ENCODE assay signal across 1 cellular context in genomic region chr10:12077580-12078180, GRCh38.
TF ChIP-seq lines count a peak whose summit lies in the region.

No MANE protein-coding gene starts in this region.

TF ChIP-seq in K562, 482 proteins besides CTCF, POLR2A, EP300 and RAD21:
- TF ChIP-seq KDM2B (CRISPR knock-in tag; IDR thresholded peaks at IDR 0.05) (no peak), SPI1 (IDR thresholded peaks at IDR 0.05; ENCODE audit: borderline replicate concordance, low read depth, low read length) (peak; percentile 66), ELF4 (CRISPR knock-in tag; IDR thresholded peaks at IDR 0.05) (no peak)
